ENCODE assay signal across 8 cellular contexts in the genomic region with DNA sequence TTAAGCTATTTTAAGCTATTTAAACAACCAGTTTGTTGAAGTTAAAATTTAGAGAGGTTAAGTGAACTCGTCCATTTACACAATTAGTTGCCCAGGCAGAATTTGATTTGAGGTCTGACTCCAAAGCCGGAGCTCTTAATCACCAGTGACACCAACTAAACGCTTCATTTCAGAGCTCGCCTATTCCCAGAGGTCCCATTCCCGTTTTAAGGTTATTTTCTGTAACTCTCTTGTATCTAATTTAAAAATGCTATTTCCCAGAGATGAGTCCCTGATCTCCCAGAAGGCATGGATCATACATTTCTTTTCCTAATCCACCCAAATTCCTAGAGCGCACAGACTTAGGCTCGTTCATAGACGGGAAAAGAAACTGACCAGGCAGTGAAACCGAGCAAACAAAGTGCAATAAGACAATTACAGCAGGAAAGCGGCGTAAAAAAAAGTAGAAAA. TPM values are rescaled to one million over a fixed set of nuclear protein-coding genes. Genes with fewer than 3 reads are reported as not detected.
DNase-seq lines count a peak whose midpoint lies in the region; ATAC-seq and TF ChIP-seq lines count a peak whose summit lies in the region.

No MANE protein-coding gene starts in this region.

- H3K4me1 Mint-ChIP-seq in GM23338 (peaks cover 32% of the 10 kb centered on the region), WTC11 (peaks cover 44% of the 10 kb centered on the region)

- no peak for TF ChIP-seq EP300 in sigmoid colon (IDR thresholded peaks at IDR 0.05)

- H3K27me3 Mint-ChIP-seq in GM23338 (ENCODE audit: insufficient read depth, low read depth, poor library complexity) (peaks cover 13% of the 10 kb centered on the region), WTC11 (ENCODE audit: low read depth) (peaks cover 22% of the 10 kb centered on the region)

- no peaks in the 10 kb centered on the region for H3K9me3 Mint-ChIP-seq in GM23338
- no peaks in the 10 kb centered on the region for H3K9me3 Mint-ChIP-seq in WTC11

- H3K9me3 ChIP-seq in left ventricle myocardium inferior (replicated peaks) (no peaks in the 10 kb centered on the region), sigmoid colon (no peaks in the 10 kb centered on the region)

- no peaks in the 10 kb centered on the region for H3K36me3 Mint-ChIP-seq in GM23338 (ENCODE audit: low read depth)
- H3K36me3 Mint-ChIP-seq in WTC11 = no peaks in the 10 kb centered on the region

- CTCF ChIA-PET in WTC11 (lab: Charles Lee) = interaction anchor here (1.0 to 3.4 kb wide), 4 partner anchors 66 to 110 kb away, joined by 3 to 14 read pairs (median 4); no protein-coding TSS in a partner anchor

- no peak overlapping the region for H3K27ac Mint-ChIP-seq in GM23338
- H3K27ac Mint-ChIP-seq in WTC11 = no peak overlapping the region

- POLR2A ChIA-PET in WTC11 (lab: Charles Lee) = interaction anchor here (1.0 kb wide), 1 partner anchor 95 kb away, joined by 3 read pairs; no protein-coding TSS in a partner anchor

- TF ChIP-seq CTCF in GM23338 (conservative IDR thresholded peaks at IDR 0.05; ENCODE audit: low read depth in 2 of 2) (no peak), WTC11 (IDR thresholded peaks at IDR 0.05) (no peak), left ventricle myocardium inferior (IDR thresholded peaks at IDR 0.05; ENCODE audit: borderline replicate concordance) (no peak), sigmoid colon (IDR thresholded peaks at IDR 0.05) (no peak)

- H3K4me3 Mint-ChIP-seq in GM23338 (peak overlapping the region; percentile 79), WTC11 (peak overlapping the region; percentile 79)

- H3K36me3 ChIP-seq in GM23338 (ENCODE audit: insufficient read depth) (no peaks in the 10 kb centered on the region), left ventricle myocardium inferior (no peaks in the 10 kb centered on the region), sigmoid colon (no peaks in the 10 kb centered on the region)

- DNase-seq in GM23338 (ENCODE audit: low spot score) (no peak), WTC11 (ENCODE audit: low spot score) (no peak), left ventricle myocardium inferior (no peak), sigmoid colon (no peak), DMS79 (lab: John Stamatoyannopoulos, UW) (no peak), GF-D8 (lab: John Stamatoyannopoulos, UW) (no peak)
- DNase-seq in activated CD4-positive, CD25-positive, alpha-beta regulatory T cell treated with anti-CD3 and anti-CD28 coated beads, Interleukin-2, amount 50 U/mL, for 72 hours = no peak
- no peak for DNase-seq in stimulated activated CD4-positive, alpha-beta T cell treated with anti-CD3 and anti-CD28 coated beads, Interleukin-12 subunit alpha, Interleukin-12 subunit beta, amount 100 ng/mL, for 4 hours

- peaks cover 7% of the 10 kb centered on the region; the same call in 1 of the 2 replicates for H3F3A ChIP-seq in GM23338 (replicated peaks; ENCODE audit: low read depth)

- H3K27me3 ChIP-seq in GM23338 (ENCODE audit: insufficient read depth) (peaks cover 31% of the 10 kb centered on the region), left ventricle myocardium inferior (ENCODE audit: low read depth) (peaks cover 89% of the 10 kb centered on the region), sigmoid colon (peaks cover 0 to 12% (median 9%) of the 10 kb centered on the region in 3 donors)

- H3K27ac ChIP-seq in GM23338 (ENCODE audit: low read depth) (no peak overlapping the region), left ventricle myocardium inferior (replicated peaks) (no peak overlapping the region), sigmoid colon (peak overlapping the region in 3 of 4 donors; percentile 29 to 67 (median 51))

- no peak for ATAC-seq in GM23338
- no peak for ATAC-seq in WTC11

- no peaks in the 10 kb centered on the region for H3K9me2 ChIP-seq in GM23338 (ENCODE audit: insufficient read depth)

- H3K4me2 ChIP-seq in GM23338 = peak overlapping the region; percentile 90

- H4K20me1 ChIP-seq in GM23338 (replicated peaks; ENCODE audit: insufficient read depth) = no peaks in the 10 kb centered on the region

- H3K79me2 ChIP-seq in GM23338 (replicated peaks; ENCODE audit: insufficient read depth) = no peaks in the 10 kb centered on the region

- H3K4me3 ChIP-seq in GM23338 (peak overlapping the region; percentile 53), left ventricle myocardium inferior (peak overlapping the region; percentile 66), sigmoid colon (peak overlapping the region; percentile 20 to 60 (median 51))

- no peak for TF ChIP-seq POLR2A in sigmoid colon (IDR thresholded peaks at IDR 0.05)

- peaks cover 35% of the 10 kb centered on the region for H3K4me1 ChIP-seq in GM23338 (ENCODE audit: insufficient read depth)
- H3K4me1 ChIP-seq in left ventricle myocardium inferior = peaks cover 19% of the 10 kb centered on the region
- H3K4me1 ChIP-seq in sigmoid colon = peaks cover 0 to 19% (median 15%) of the 10 kb centered on the region in 4 donors

- WGBS in sigmoid colon, 2 donors = 3 to 20% methylated on average over 11 of the region's 11 CpGs

- intact Hi-C loops in left ventricle myocardium inferior (cut with micrococcal nuclease) = no loop called here
- intact Hi-C loops in sigmoid colon (cut with DNase I) = no loop called here

- H2AFZ ChIP-seq in GM23338 = peak overlapping the region; percentile 99

TF ChIP-seq in GM23338, 12 proteins besides CTCF, POLR2A, EP300 and RAD21 (continues in another document):
- TF ChIP-seq, protein P1, sequence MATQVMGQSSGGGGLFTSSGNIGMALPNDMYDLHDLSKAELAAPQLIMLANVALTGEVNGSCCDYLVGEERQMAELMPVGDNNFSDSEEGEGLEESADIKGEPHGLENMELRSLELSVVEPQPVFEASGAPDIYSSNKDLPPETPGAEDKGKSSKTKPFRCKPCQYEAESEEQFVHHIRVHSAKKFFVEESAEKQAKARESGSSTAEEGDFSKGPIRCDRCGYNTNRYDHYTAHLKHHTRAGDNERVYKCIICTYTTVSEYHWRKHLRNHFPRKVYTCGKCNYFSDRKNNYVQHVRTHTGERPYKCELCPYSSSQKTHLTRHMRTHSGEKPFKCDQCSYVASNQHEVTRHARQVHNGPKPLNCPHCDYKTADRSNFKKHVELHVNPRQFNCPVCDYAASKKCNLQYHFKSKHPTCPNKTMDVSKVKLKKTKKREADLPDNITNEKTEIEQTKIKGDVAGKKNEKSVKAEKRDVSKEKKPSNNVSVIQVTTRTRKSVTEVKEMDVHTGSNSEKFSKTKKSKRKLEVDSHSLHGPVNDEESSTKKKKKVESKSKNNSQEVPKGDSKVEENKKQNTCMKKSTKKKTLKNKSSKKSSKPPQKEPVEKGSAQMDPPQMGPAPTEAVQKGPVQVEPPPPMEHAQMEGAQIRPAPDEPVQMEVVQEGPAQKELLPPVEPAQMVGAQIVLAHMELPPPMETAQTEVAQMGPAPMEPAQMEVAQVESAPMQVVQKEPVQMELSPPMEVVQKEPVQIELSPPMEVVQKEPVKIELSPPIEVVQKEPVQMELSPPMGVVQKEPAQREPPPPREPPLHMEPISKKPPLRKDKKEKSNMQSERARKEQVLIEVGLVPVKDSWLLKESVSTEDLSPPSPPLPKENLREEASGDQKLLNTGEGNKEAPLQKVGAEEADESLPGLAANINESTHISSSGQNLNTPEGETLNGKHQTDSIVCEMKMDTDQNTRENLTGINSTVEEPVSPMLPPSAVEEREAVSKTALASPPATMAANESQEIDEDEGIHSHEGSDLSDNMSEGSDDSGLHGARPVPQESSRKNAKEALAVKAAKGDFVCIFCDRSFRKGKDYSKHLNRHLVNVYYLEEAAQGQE (IDR thresholded peaks at IDR 0.05; ENCODE audit: unreplicated experiment) = no peak

TF ChIP-seq in WTC11, 78 proteins besides CTCF, POLR2A, EP300 and RAD21:
- TF ChIP-seq, protein P2, sequence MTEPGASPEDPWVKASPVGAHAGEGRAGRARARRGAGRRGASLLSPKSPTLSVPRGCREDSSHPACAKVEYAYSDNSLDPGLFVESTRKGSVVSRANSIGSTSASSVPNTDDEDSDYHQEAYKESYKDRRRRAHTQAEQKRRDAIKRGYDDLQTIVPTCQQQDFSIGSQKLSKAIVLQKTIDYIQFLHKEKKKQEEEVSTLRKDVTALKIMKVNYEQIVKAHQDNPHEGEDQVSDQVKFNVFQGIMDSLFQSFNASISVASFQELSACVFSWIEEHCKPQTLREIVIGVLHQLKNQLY (CRISPR knock-in tag; IDR thresholded peaks at IDR 0.05) = no peak
- no peak for TF ChIP-seq GTF2I (CRISPR knock-in tag; conservative IDR thresholded peaks at IDR 0.05)

RNA-seq across cellular contexts. Expression of a gene that starts 0.9 kb away (rescaled TPM):
- 5.5 and 6.1 TPM in 2 replicates for total RNA-seq in GM23338 (2014; rRNA removed; shearing (Covaris generic))
- polyA plus RNA-seq in GM23338 (2016; fragmentation: Nextera tagmentation; extraction: Ambion mirVana) (1.7 and 1.8 TPM in 2 replicates), sigmoid colon (10 to 100 TPM in 2 of 3 donors, 1 to 10 TPM in 1; 7.2 to 12.2 (median 12.0) TPM)
- total RNA-seq in WTC11 (2021) (7.3 to 7.4 TPM (median 7.4 TPM) in 3 replicates), left ventricle myocardium inferior (1.0 TPM), sigmoid colon (1 to 10 TPM; 1.5 to 4.4 (median 1.9) TPM)

Comparison
In these comparisons a context has a peak if more than half of its experiments do, and no peak if none do; other contexts are left out.
1. H3K27ac ChIP-seq: peak in sigmoid colon (3 of 4); none in GM23338 (single experiment) and left ventricle myocardium inferior (single experiment).
2. Peak in every context shown above with its lines, with median percentiles within 50 percentile points of each other: H3K4me3 ChIP-seq.